ENCODE assay signal across 1 cellular context in genomic region chr6:138666636-138667035, GRCh38.
TF ChIP-seq lines count a peak whose summit lies in the region.

No MANE protein-coding gene starts in this region.

TF ChIP-seq in A549, 52 proteins besides CTCF, POLR2A, EP300 and RAD21 (continued from another document):
- TF ChIP-seq ZSCAN20 (CRISPR knock-in tag; IDR thresholded peaks at IDR 0.05) (no peak), CBX8 (IDR thresholded peaks at IDR 0.05) (no peak), BCL3 (IDR thresholded peaks at IDR 0.05) (no peak)
